32 cellular contexts compared by ENCODE assay signal in the genomic region with DNA sequence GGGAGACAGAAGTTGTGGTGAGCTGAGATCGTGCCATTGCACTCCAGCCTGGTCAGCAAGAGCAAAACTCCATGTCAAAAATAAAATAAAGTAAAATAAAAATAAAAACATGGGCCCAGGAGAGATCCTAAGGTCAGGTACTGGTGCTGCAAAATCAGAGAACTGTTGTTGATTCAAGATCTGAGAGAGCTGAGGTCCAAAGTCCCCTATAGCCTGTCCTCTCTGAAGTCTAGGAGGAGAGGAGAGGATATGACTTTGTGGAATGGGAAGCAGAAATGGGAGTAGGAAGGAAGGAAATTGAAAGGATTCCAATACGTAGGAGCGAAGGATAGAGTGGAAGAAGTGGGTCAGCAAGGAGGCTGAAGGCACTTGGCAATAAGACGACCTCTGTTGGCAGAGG. TPM values are rescaled to one million over a fixed set of nuclear protein-coding genes. Genes with fewer than 3 reads are reported as not detected.
"Had no signal": no experiment of that assay in that cellular context is flagged by ENCODE, and none has a peak within 500 bp of the region (broad histone marks: within the 10 kb centered on the region; RNA-seq: fewer than 3 reads in every experiment).

No MANE protein-coding gene starts in this region.

- ATAC-seq: stimulated activated effector memory CD8-positive, alpha-beta T cell treated with anti-CD3 and anti-CD28 coated beads, Interleukin-12 subunit alpha, Interleukin-12 subunit beta, amount 100 ng/mL, for 72 hours; stimulated activated memory B cell treated with anti-CD40 and anti-IgM and Interleukin-4, amounts not matched to agents 10 μg/mL and 1 μg/mL and 100 μg/mL, for 72 hours; stimulated activated naive B cell treated with anti-CD40 and anti-IgM and Interleukin-4, amounts not matched to agents 10 μg/mL and 1 μg/mL and 100 μg/mL, for 72 hours; stimulated activated naive CD8-positive, alpha-beta T cell treated with anti-CD3 and anti-CD28 coated beads, Interleukin-15, amount 100 ng/mL, for 72 hours; stimulated activated naive CD8-positive, alpha-beta T cell treated with anti-CD3 and anti-CD28 coated beads, Interleukin-15, Interleukin-2, amounts not matched to agents 100 U/mL and 50 U/mL, for 24 hours; upper lobe of right lung had no signal

- H3K27me3 ChIP-seq: stomach, suprapubic skin, testis, thyroid gland, tibial artery, tibial nerve, transverse colon, upper lobe of left lung, upper lobe of right lung, uterus, vagina had no signal

- H3K27ac ChIP-seq: stomach, suprapubic skin, testis, thoracic aorta, thyroid gland, tibial artery, tibial nerve, transverse colon, upper lobe of left lung, upper lobe of right lung, uterus, vagina had no signal

- H3K36me3 ChIP-seq: stomach, suprapubic skin, thoracic aorta, thyroid gland, tibial artery, tibial nerve, transverse colon, upper lobe of left lung, upper lobe of right lung, uterus, vagina had no signal

- H3K4me3 ChIP-seq: stomach, suprapubic skin, testis, thoracic aorta, thyroid gland, tibial artery, tibial nerve, transverse colon, upper lobe of left lung, upper lobe of right lung, uterus, vagina had no signal

- DNase-seq: stimulated activated CD4-positive, alpha-beta T cell treated with anti-CD3 and anti-CD28 coated beads, Interleukin-2, amount 100 ng/mL, for 48 hours; stimulated activated CD4-positive, alpha-beta T cell treated with anti-CD3 and anti-CD28 coated beads, Interleukin-4, amount 100 ng/mL, for 1 hour; stimulated activated CD4-positive, alpha-beta T cell treated with anti-CD3 and anti-CD28 coated beads, Interleukin-4, amount 100 ng/mL, for 24 hours; stimulated activated CD4-positive, alpha-beta T cell treated with anti-CD3 and anti-CD28 coated beads, Interleukin-4, amount 100 ng/mL, for 4 hours; stimulated activated CD8-positive, alpha-beta memory T cell treated with anti-CD3 and anti-CD28 coated beads, Interleukin-4, amount 100 ng/mL, for 48 hours; stimulated activated naive B cell treated with anti-CD40 and anti-IgM and Interleukin-4, amounts not matched to agents 10 μg/mL and 1 μg/mL and 100 μg/mL, for 72 hours; stimulated activated naive CD4-positive, alpha-beta T cell; stimulated activated naive CD4-positive, alpha-beta T cell treated with Interleukin-2 at 50 U/mL for 16 hours; stimulated activated naive CD8-positive, alpha-beta T cell treated with anti-CD3 and anti-CD28 coated beads, Interleukin-15, amount 100 ng/mL, for 72 hours; stimulated activated naive CD8-positive, alpha-beta T cell treated with anti-CD3 and anti-CD28 coated beads, Interleukin-15, Interleukin-2, amounts not matched to agents 100 U/mL and 50 U/mL, for 24 hours; stomach; substantia nigra; testis; thyroid gland; tibial artery; transverse colon; trophoblast cell; upper lobe of left lung; upper lobe of right lung; uterus had no signal

- FAIRE-seq: urothelium cell line had no signal

- H3K9me3 ChIP-seq: testis, thyroid gland, vagina had no signal

- H3K4me1 ChIP-seq: stomach, suprapubic skin, testis, thyroid gland, tibial artery, tibial nerve, transverse colon, upper lobe of left lung, upper lobe of right lung, uterus, vagina had no signal

RNA-seq across cellular contexts. Expression of a gene that starts 4.6 kb away (rescaled TPM):
- total RNA-seq: stomach, subcutaneous adipose tissue, suprapubic skin, temporal lobe, testis, thoracic aorta, thyroid gland, tibial nerve, transverse colon, upper lobe of left lung, upper lobe of right lung, ureter, urinary bladder, uterus, vagina had no signal
- polyA plus RNA-seq: stomach, urinary bladder had no signal

RNA-seq across cellular contexts. Expression of a gene that starts 22.9 kb away (rescaled TPM):
- total RNA-seq: stomach, subcutaneous adipose tissue, suprapubic skin, temporal lobe, testis, thoracic aorta, thyroid gland, tibial nerve, transverse colon, upper lobe of left lung, upper lobe of right lung, ureter, urinary bladder, uterus, vagina had no signal
- polyA plus RNA-seq: stomach, thymus, urinary bladder had no signal

RNA-seq across cellular contexts. Expression of a gene that starts 44.3 kb away (rescaled TPM):
- total RNA-seq: stomach, subcutaneous adipose tissue, suprapubic skin, temporal lobe, testis, thoracic aorta, thyroid gland, tibial nerve, transverse colon, upper lobe of left lung, upper lobe of right lung, ureter, urinary bladder, uterus, vagina had no signal
- polyA plus RNA-seq: stomach, thymus, urinary bladder had no signal

RNA-seq across cellular contexts. Expression of a gene that starts 57.7 kb away (rescaled TPM):
- total RNA-seq: stomach, subcutaneous adipose tissue, suprapubic skin, temporal lobe, testis, thoracic aorta, thyroid gland, tibial nerve, transverse colon, upper lobe of left lung, upper lobe of right lung, ureter, urinary bladder, uterus, vagina had no signal
- polyA plus RNA-seq: stomach, thymus, urinary bladder had no signal
